ENCODE assay signal across 8 cellular contexts in genomic region chr6:139881728-139882211, GRCh38.
A peak's percentile ranks its signal among the peaks of the same experiment; 100 is the strongest.
DNase-seq lines count a peak whose midpoint lies in the region; ATAC-seq and TF ChIP-seq lines count a peak whose summit lies in the region.

No MANE protein-coding gene starts in this region.

- H3K4me3 ChIP-seq in PC-3 (ENCODE audit: low read length) (no peak overlapping the region), ectodermal cell (ENCODE audit: insufficient read depth, low read depth, low read length) (no peak overlapping the region), mesodermal cell (ENCODE audit: extremely low read depth, insufficient read depth, low read length, poor library complexity, severe bottlenecking) (no peak overlapping the region)

- ATAC-seq in GM21390 (IDR thresholded peaks at IDR 0.05; ENCODE audit: unreplicated experiment) (peak; percentile 77), HG03565 (IDR thresholded peaks at IDR 0.05; ENCODE audit: unreplicated experiment) (peak; percentile 64), PC-3 (peak; percentile 67), omental fat pad (ENCODE audit: low FRiP score) (no peak)

- no peak overlapping the region for H3K4me3 Mint-ChIP-seq in activated CD4-positive, alpha-beta T cell treated with anti-CD3 and anti-CD28 coated beads, Interleukin-2, amount 10 ng/mL, durations not matched to agents 24 days and 14 days

- H3K9ac ChIP-seq in PC-3 (ENCODE audit: low read length): no peak overlapping the region

- no peak overlapping the region for H3K4me2 ChIP-seq in PC-3 (ENCODE audit: low read length)

- DNase-seq in activated CD4-positive, alpha-beta T cell treated with anti-CD3 and anti-CD28 coated beads, Interleukin-2, amount 10 ng/mL, durations not matched to agents 24 days and 14 days: peak; percentile 71
- no peak for DNase-seq in activated CD4-positive, alpha-beta T cell treated with anti-CD3 and anti-CD28 coated beads for 4 hours
- DNase-seq in PC-3 (peak; percentile 54), omental fat pad (ENCODE audit: low spot score) (no peak)

- H3K36me3 ChIP-seq in PC-3 (ENCODE audit: low read depth, low read length): no peaks in the 10 kb centered on the region
- H3K36me3 ChIP-seq in ectodermal cell (ENCODE audit: control insufficient read depth, insufficient read depth, low read length): peaks cover 3% of the 10 kb centered on the region
- H3K36me3 ChIP-seq in mesodermal cell (ENCODE audit: control insufficient read depth, insufficient read depth, low read length): no peaks in the 10 kb centered on the region

- H3K27me3 Mint-ChIP-seq in activated CD4-positive, alpha-beta T cell treated with anti-CD3 and anti-CD28 coated beads, Interleukin-2, amount 10 ng/mL, durations not matched to agents 24 days and 14 days: peaks cover 4% of the 10 kb centered on the region

- no peaks in the 10 kb centered on the region for H4K20me1 ChIP-seq in PC-3 (ENCODE audit: low read length)

- H3K27ac Mint-ChIP-seq in activated CD4-positive, alpha-beta T cell treated with anti-CD3 and anti-CD28 coated beads, Interleukin-2, amount 10 ng/mL, durations not matched to agents 24 days and 14 days: no peak overlapping the region

- H3K9me2 ChIP-seq in PC-3 (replicated peaks; ENCODE audit: low read length): no peaks in the 10 kb centered on the region

- H3K9me3 ChIP-seq in PC-3 (ENCODE audit: low read length) (no peaks in the 10 kb centered on the region), ectodermal cell (ENCODE audit: control insufficient read depth, low read length) (no peaks in the 10 kb centered on the region), mesodermal cell (ENCODE audit: control insufficient read depth, low read length) (peaks cover 8% of the 10 kb centered on the region)

- peak; percentile 74 for TF ChIP-seq CTCF in PC-3 (conservative IDR thresholded peaks at IDR 0.05; ENCODE audit: low read depth, low read length)
- no peak for TF ChIP-seq CTCF in omental fat pad (IDR thresholded peaks at IDR 0.05)

- peaks cover 18% of the 10 kb centered on the region for H3K4me1 ChIP-seq in PC-3 (ENCODE audit: insufficient read depth, low read length)
- H3K4me1 ChIP-seq in ectodermal cell (ENCODE audit: control insufficient read depth, insufficient read depth, low read length): peaks cover 51% of the 10 kb centered on the region
- peaks cover 48% of the 10 kb centered on the region for H3K4me1 ChIP-seq in mesodermal cell (ENCODE audit: control insufficient read depth, insufficient read depth, low read length, poor library complexity, severe bottlenecking)

- no peaks in the 10 kb centered on the region for H3F3A ChIP-seq in PC-3 (ENCODE audit: low read length, unreplicated experiment)

- peaks cover 4% of the 10 kb centered on the region for H3K4me1 Mint-ChIP-seq in activated CD4-positive, alpha-beta T cell treated with anti-CD3 and anti-CD28 coated beads, Interleukin-2, amount 10 ng/mL, durations not matched to agents 24 days and 14 days

- H3K36me3 Mint-ChIP-seq in activated CD4-positive, alpha-beta T cell treated with anti-CD3 and anti-CD28 coated beads, Interleukin-2, amount 10 ng/mL, durations not matched to agents 24 days and 14 days (ENCODE audit: low read depth): no peaks in the 10 kb centered on the region

- H3K27ac ChIP-seq in PC-3 (ENCODE audit: low read length): no peak overlapping the region
- H3K27ac ChIP-seq in ectodermal cell (ENCODE audit: insufficient read depth, low read depth, low read length, poor library complexity, severe bottlenecking): peak overlapping the region; percentile 64
- peak overlapping the region; percentile 94 for H3K27ac ChIP-seq in mesodermal cell (ENCODE audit: low read depth, low read length, severe bottlenecking)

- POLR2A ChIA-PET in PC-3 (lab: Charles Lee; ENCODE audit: unreplicated experiment): no interaction called here

- CTCF ChIA-PET in PC-3 (lab: Charles Lee): interaction anchor here (0.7 kb wide), 1 partner anchor 18 kb away, joined by 5 read pairs; no protein-coding TSS in a partner anchor

- BruUV-seq in PC-3 (replicated peaks; lab: Mats Ljungman, UMichigan): no TSS peak

- WGBS in ectodermal cell, 2 experiments: 42% methylated on average over 2 of the region's 2 CpGs
- WGBS in mesodermal cell (ENCODE audit: insufficient coverage in 2 of 2), 2 experiments: 50 to 71% methylated on average over 1 of the region's 2 CpGs

- no peaks in the 10 kb centered on the region for H3K79me2 ChIP-seq in PC-3 (ENCODE audit: low read length)

- H3K27me3 ChIP-seq in PC-3 (ENCODE audit: low read length) (no peaks in the 10 kb centered on the region), ectodermal cell (ENCODE audit: control insufficient read depth, insufficient read depth, low read length, poor library complexity, severe bottlenecking) (no peaks in the 10 kb centered on the region)

- no peaks in the 10 kb centered on the region for H3K9me3 Mint-ChIP-seq in activated CD4-positive, alpha-beta T cell treated with anti-CD3 and anti-CD28 coated beads, Interleukin-2, amount 10 ng/mL, durations not matched to agents 24 days and 14 days

- intact Hi-C loops in activated CD4-positive, alpha-beta T cell treated with anti-CD3 and anti-CD28 coated beads, Interleukin-2, amount 10 ng/mL, durations not matched to agents 24 days and 14 days (cut with micrococcal nuclease): loop anchor here (5.0 kb wide), 2 partner anchors 1041 to 1681 kb away; no protein-coding TSS in a partner anchor
- intact Hi-C loops in PC-3 (cut with micrococcal nuclease): loop anchor here (5.0 kb wide), 1 partner anchor 1041 kb away; no protein-coding TSS in a partner anchor

- H2AFZ ChIP-seq in PC-3 (ENCODE audit: low read length): no peak overlapping the region

Comparison
In these comparisons a context has a peak if more than half of its experiments do, and no peak if none do; other contexts are left out.
1. DNase-seq: peak in activated CD4-positive, alpha-beta T cell treated with anti-CD3 and anti-CD28 coated beads, Interleukin-2, amount 10 ng/mL, durations not matched to agents 24 days and 14 days (single experiment) and PC-3 (single experiment); none in activated CD4-positive, alpha-beta T cell treated with anti-CD3 and anti-CD28 coated beads for 4 hours (0 of 2) and omental fat pad (single experiment).